ENCODE assay signal across 28 cellular contexts in the genomic region with DNA sequence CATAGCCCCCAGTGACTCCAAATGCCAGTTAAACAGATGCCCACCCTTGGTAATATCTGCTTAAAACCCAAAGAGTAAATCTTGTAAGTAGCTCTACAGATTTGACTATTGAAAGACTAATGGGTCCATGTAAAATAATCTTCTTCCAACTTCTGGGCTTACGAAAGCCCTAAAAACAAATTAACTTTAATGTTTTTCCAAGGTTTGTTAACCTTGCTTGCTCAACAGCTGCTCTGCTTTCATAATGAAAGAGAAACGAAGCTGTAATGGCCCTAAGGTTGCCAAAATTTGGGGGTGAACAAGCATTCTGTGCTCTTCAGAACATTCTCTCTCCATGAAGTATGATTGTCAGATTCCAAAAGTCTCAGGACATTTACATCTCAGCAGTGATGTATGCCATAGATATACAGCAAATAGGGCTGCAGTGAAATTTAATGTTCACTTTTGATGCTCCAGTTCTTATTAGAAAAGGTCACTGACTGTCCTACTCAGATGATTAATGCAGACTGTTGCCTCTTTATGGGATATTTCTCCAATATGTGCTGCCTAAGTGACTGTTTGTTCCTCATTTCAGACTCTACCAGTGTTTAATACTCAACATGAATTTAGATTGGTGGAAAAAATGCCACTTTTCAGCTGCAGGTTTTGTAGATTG.
"Had no signal": no experiment of that assay in that cellular context is flagged by ENCODE, and none has a peak within 500 bp of the region (broad histone marks: within the 10 kb centered on the region; RNA-seq: fewer than 3 reads in every experiment).

No MANE protein-coding gene starts in this region.

- H3K36me3 ChIP-seq: esophagus squamous epithelium, gastroesophageal sphincter had no signal

- DNase-seq: activated CD4-positive, alpha-beta memory T cell treated with anti-CD3 and anti-CD28 coated beads, Interleukin-2, amount 10 ng/mL, durations not matched to agents 7 days and 5 days; activated CD4-positive, alpha-beta T cell treated with anti-CD3 and anti-CD28 coated beads for 1 hour; activated CD4-positive, alpha-beta T cell treated with anti-CD3 and anti-CD28 coated beads for 4 hours; activated CD4-positive, alpha-beta T cell treated with anti-CD3 and anti-CD28 coated beads, Interleukin-2, amount 10 ng/mL, durations not matched to agents 7 days and 5 days; activated CD4-positive, alpha-beta T cell treated with anti-CD3 and anti-CD28 coated beads, Interleukin-2, amount 50 U/mL, for 4 hours; activated CD8-positive, alpha-beta memory T cell treated with anti-CD3 and anti-CD28 coated beads, Interleukin-2, amount 50 U/mL, for 48 hours; activated gamma-delta T cell; activated naive CD4-positive, alpha-beta T cell; activated naive CD4-positive, alpha-beta T cell treated with anti-CD3 and anti-CD28 coated beads, Interleukin-2, amount 10 ng/mL, durations not matched to agents 7 days and 5 days; activated naive CD8-positive, alpha-beta T cell treated with anti-CD3 and anti-CD28 coated beads, Interleukin-2, amount 10 ng/mL, durations not matched to agents 7 days and 5 days; activated T-cell treated with anti-CD3 and anti-CD28 coated beads for 4 hours; activated T-cell treated with anti-CD3 and anti-CD28 coated beads, Interleukin-2, amount 50 U/mL, for 24 hours; activated T-cell treated with anti-CD3 and anti-CD28 coated beads, Interleukin-2, amount 50 U/mL, for 72 hours; amniotic stem cell; anterior cingulate cortex; caudate nucleus; cortex of kidney; dermis blood vessel endothelial cell; effector CD4-positive, alpha-beta T cell; effector memory CD8-positive, alpha-beta T cell; esophagus squamous epithelium; foreskin melanocyte; T-helper 2 cell had no signal

- FAIRE-seq: astrocyte, colon had no signal

- H3K9me3 ChIP-seq: esophagus squamous epithelium, gastroesophageal sphincter had no signal

- H3K4me1 ChIP-seq: esophagus squamous epithelium, gastroesophageal sphincter had no signal

- ATAC-seq: activated naive CD4-positive, alpha-beta T cell treated with anti-CD3 and anti-CD28 coated beads, Interleukin-2, amount 50 U/mL, for 72 hours; activated T-cell treated with anti-CD3 and anti-CD28 coated beads, Interleukin-2, amount 50 U/mL, for 72 hours; effector memory CD8-positive, alpha-beta T cell; gastroesophageal sphincter; WTC11 had no signal

- H3K27me3 ChIP-seq: esophagus squamous epithelium, gastroesophageal sphincter had no signal

- H3K4me3 ChIP-seq: esophagus squamous epithelium, gastroesophageal sphincter had no signal

- H3K27ac ChIP-seq: esophagus squamous epithelium, gastroesophageal sphincter had no signal
